Comparison of ENCODE assay signal across 1 cellular context in genomic region chr22:42772647-42773046, GRCh38.
TF ChIP-seq lines count a peak whose summit lies in the region.

No MANE protein-coding gene starts in this region.

TF ChIP-seq in HepG2, 621 proteins besides CTCF, POLR2A, EP300 and RAD21:
- TF ChIP-seq ZNF737 (CRISPR knock-in tag; IDR thresholded peaks at IDR 0.05; ENCODE audit: borderline replicate concordance) (no peak), FOXA1 (IDR thresholded peaks at IDR 0.05) (no peak), FOXA1 (CRISPR knock-in tag; IDR thresholded peaks at IDR 0.05) (0 out of 2 replicates have a peak, but pooled peaks have one; percentile 3), BRCA1 (CRISPR knock-in tag; IDR thresholded peaks at IDR 0.05) (no peak), ZNF619 (CRISPR knock-in tag; IDR thresholded peaks at IDR 0.05) (no peak), ISL2 (CRISPR knock-in tag; IDR thresholded peaks at IDR 0.05) (no peak), ZMYM2 (CRISPR knock-in tag; IDR thresholded peaks at IDR 0.05) (no peak), ZNF772 (CRISPR knock-in tag; IDR thresholded peaks at IDR 0.05) (peak; percentile 46; the same call in 1 of the 2 replicates), ZNF18 (CRISPR knock-in tag; IDR thresholded peaks at IDR 0.05; ENCODE audit: insufficient replicate concordance) (no peak), ZSCAN5A (CRISPR knock-in tag; IDR thresholded peaks at IDR 0.05; ENCODE audit: borderline replicate concordance) (no peak), BCL6 (CRISPR knock-in tag; IDR thresholded peaks at IDR 0.05) (no peak), ZNF577 (CRISPR knock-in tag; IDR thresholded peaks at IDR 0.05; ENCODE audit: borderline replicate concordance, low read depth) (no peak)
- TF ChIP-seq, protein P1, sequence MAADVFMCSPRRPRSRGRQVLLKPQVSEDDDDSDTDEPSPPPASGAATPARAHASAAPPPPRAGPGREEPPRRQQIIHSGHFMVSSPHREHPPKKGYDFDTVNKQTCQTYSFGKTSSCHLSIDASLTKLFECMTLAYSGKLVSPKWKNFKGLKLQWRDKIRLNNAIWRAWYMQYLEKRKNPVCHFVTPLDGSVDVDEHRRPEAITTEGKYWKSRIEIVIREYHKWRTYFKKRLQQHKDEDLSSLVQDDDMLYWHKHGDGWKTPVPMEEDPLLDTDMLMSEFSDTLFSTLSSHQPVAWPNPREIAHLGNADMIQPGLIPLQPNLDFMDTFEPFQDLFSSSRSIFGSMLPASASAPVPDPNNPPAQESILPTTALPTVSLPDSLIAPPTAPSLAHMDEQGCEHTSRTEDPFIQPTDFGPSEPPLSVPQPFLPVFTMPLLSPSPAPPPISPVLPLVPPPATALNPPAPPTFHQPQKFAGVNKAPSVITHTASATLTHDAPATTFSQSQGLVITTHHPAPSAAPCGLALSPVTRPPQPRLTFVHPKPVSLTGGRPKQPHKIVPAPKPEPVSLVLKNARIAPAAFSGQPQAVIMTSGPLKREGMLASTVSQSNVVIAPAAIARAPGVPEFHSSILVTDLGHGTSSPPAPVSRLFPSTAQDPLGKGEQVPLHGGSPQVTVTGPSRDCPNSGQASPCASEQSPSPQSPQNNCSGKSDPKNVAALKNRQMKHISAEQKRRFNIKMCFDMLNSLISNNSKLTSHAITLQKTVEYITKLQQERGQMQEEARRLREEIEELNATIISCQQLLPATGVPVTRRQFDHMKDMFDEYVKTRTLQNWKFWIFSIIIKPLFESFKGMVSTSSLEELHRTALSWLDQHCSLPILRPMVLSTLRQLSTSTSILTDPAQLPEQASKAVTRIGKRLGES (CRISPR knock-in tag; IDR thresholded peaks at IDR 0.05; ENCODE audit: borderline replicate concordance): no peak
- TF ChIP-seq, protein P2, sequence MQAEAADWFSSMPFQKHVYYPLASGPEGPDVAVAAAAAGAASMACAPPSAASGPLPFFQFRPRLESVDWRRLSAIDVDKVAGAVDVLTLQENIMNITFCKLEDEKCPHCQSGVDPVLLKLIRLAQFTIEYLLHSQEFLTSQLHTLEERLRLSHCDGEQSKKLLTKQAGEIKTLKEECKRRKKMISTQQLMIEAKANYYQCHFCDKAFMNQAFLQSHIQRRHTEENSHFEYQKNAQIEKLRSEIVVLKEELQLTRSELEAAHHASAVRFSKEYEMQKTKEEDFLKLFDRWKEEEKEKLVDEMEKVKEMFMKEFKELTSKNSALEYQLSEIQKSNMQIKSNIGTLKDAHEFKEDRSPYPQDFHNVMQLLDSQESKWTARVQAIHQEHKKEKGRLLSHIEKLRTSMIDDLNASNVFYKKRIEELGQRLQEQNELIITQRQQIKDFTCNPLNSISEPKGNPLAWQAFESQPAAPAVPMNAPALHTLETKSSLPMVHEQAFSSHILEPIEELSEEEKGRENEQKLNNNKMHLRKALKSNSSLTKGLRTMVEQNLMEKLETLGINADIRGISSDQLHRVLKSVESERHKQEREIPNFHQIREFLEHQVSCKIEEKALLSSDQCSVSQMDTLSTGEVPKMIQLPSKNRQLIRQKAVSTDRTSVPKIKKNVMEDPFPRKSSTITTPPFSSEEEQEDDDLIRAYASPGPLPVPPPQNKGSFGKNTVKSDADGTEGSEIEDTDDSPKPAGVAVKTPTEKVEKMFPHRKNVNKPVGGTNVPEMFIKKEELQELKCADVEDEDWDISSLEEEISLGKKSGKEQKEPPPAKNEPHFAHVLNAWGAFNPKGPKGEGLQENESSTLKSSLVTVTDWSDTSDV (CRISPR knock-in tag; IDR thresholded peaks at IDR 0.05): no peak
TF ChIP-seq in HepG2: peak in this region for 2.
